1 cellular context compared by ENCODE assay signal in genomic region chr10:70662362-70663220, GRCh38.
TF ChIP-seq lines count a peak whose summit lies in the region.

No MANE protein-coding gene starts in this region.

TF ChIP-seq in K562, 482 proteins besides CTCF, POLR2A, EP300 and RAD21 (continued from another document and continues in another):
- TF ChIP-seq, protein P1, sequence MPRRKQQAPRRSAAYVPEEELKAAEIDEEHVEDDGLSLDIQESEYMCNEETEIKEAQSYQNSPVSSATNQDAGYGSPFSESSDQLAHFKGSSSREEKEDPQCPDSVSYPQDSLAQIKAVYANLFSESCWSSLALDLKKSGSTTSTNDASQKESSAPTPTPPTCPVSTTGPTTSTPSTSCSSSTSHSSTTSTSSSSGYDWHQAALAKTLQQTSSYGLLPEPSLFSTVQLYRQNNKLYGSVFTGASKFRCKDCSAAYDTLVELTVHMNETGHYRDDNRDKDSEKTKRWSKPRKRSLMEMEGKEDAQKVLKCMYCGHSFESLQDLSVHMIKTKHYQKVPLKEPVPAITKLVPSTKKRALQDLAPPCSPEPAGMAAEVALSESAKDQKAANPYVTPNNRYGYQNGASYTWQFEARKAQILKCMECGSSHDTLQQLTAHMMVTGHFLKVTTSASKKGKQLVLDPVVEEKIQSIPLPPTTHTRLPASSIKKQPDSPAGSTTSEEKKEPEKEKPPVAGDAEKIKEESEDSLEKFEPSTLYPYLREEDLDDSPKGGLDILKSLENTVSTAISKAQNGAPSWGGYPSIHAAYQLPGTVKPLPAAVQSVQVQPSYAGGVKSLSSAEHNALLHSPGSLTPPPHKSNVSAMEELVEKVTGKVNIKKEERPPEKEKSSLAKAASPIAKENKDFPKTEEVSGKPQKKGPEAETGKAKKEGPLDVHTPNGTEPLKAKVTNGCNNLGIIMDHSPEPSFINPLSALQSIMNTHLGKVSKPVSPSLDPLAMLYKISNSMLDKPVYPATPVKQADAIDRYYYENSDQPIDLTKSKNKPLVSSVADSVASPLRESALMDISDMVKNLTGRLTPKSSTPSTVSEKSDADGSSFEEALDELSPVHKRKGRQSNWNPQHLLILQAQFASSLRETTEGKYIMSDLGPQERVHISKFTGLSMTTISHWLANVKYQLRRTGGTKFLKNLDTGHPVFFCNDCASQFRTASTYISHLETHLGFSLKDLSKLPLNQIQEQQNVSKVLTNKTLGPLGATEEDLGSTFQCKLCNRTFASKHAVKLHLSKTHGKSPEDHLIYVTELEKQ (CRISPR knock-in tag; IDR thresholded peaks at IDR 0.05) = peak; percentile 72; the same call in 1 of the 2 replicates
- TF ChIP-seq ZBTB17 (CRISPR knock-in tag; IDR thresholded peaks at IDR 0.05) (0 out of 2 replicates have a peak, but pooled peaks have one; percentile 31), ZNF140 (CRISPR knock-in tag; IDR thresholded peaks at IDR 0.05) (no peak), ZNF778 (CRISPR knock-in tag; IDR thresholded peaks at IDR 0.05) (no peak), NELFE (IDR thresholded peaks at IDR 0.05; ENCODE audit: insufficient read depth, insufficient read length) (no peak), DACH1 (IDR thresholded peaks at IDR 0.05; ENCODE audit: partially characterized antibody) (no peak), ZBTB34 (CRISPR knock-in tag; IDR thresholded peaks at IDR 0.05) (no peak), FOXP1 (CRISPR knock-in tag; IDR thresholded peaks at IDR 0.05) (no peak), SIX5 (IDR thresholded peaks at IDR 0.05; ENCODE audit: borderline replicate concordance in 1 of 2, insufficient read depth in 1 of 2, low read depth in 1 of 2, low read length in 2 of 2) (no peak), ZNF507 (tag; conservative IDR thresholded peaks at IDR 0.05) (no peak), NR3C1 (CRISPR knock-in tag; IDR thresholded peaks at IDR 0.05) (no peak), MAZ (CRISPR knock-in tag; conservative IDR thresholded peaks at IDR 0.05 in 1 of 2, IDR thresholded peaks at IDR 0.05 in 1 of 2) (peak in 1 of 2 experiments; percentile 30; a peak in 2 of 4 replicates), ZNF586 (CRISPR knock-in tag; conservative IDR thresholded peaks at IDR 0.05) (no peak), E2F6 (IDR thresholded peaks at IDR 0.05; ENCODE audit: borderline replicate concordance in 1 of 2, extremely low read depth in 1 of 2, insufficient read depth in 1 of 2, insufficient read length in 1 of 2, low read depth in 1 of 2, low read length in 1 of 2, poor library complexity in 1 of 2, severe bottlenecking in 1 of 2) (no peak), VEZF1 (CRISPR knock-in tag; IDR thresholded peaks at IDR 0.05) (peak; percentile 24; the same call in 1 of the 2 replicates), NR2C2 (CRISPR knock-in tag; IDR thresholded peaks at IDR 0.05) (no peak), NR2C2 (tag; IDR thresholded peaks at IDR 0.05) (0 out of 2 replicates have a peak, but pooled peaks have one; percentile 31), MCM2 (IDR thresholded peaks at IDR 0.05; ENCODE audit: low read depth) (no peak), HNRNPLL (IDR thresholded peaks at IDR 0.05; ENCODE audit: low read depth, low read length, poor library complexity, severe bottlenecking) (no peak), CGGBP1 (CRISPR knock-in tag; IDR thresholded peaks at IDR 0.05) (no peak), ZNF316 (IDR thresholded peaks at IDR 0.05) (peak; percentile 88), NFYB (IDR thresholded peaks at IDR 0.05; ENCODE audit: extremely low read depth, insufficient read length) (no peak), TFAP4 (CRISPR knock-in tag; IDR thresholded peaks at IDR 0.05; ENCODE audit: borderline replicate concordance) (peak; percentile 30; the same call in 1 of the 2 replicates), ZZZ3 (IDR thresholded peaks at IDR 0.05) (no peak), NFIC (IDR thresholded peaks at IDR 0.05) (no peak), HNRNPH1 (optimal IDR thresholded peaks at IDR 0.05; ENCODE audit: low read depth, low read length) (no peak), SMAD4 (CRISPR knock-in tag; conservative IDR thresholded peaks at IDR 0.05) (peak; percentile 68), TCF3 (CRISPR knock-in tag; IDR thresholded peaks at IDR 0.05) (0 out of 2 replicates have a peak, but pooled peaks have one; percentile 20), PHB2 (IDR thresholded peaks at IDR 0.05; ENCODE audit: low read depth) (no peak), PBX2 (CRISPR knock-in tag; IDR thresholded peaks at IDR 0.05; ENCODE audit: low read depth) (no peak), PBX2 (tag; conservative IDR thresholded peaks at IDR 0.05; ENCODE audit: low read depth) (0 out of 2 replicates have a peak, but pooled peaks have one; percentile 5), GABPA (tag; conservative IDR thresholded peaks at IDR 0.05; ENCODE audit: low read depth) (0 out of 2 replicates have a peak, but pooled peaks have one; percentile 29), ATF4 (CRISPR knock-in tag; IDR thresholded peaks at IDR 0.05) (peak; percentile 67), HDAC3 (IDR thresholded peaks at IDR 0.05; ENCODE audit: borderline replicate concordance, partially characterized antibody) (no peak), KAT7 (CRISPR knock-in tag; IDR thresholded peaks at IDR 0.05; ENCODE audit: borderline replicate concordance) (0 out of 2 replicates have a peak, but pooled peaks have one; percentile 58), BRD9 (IDR thresholded peaks at IDR 0.05; ENCODE audit: low read depth, partially characterized antibody) (peak; percentile 53), TGIF2 (CRISPR knock-in tag; IDR thresholded peaks at IDR 0.05) (no peak), ZNF707 (CRISPR knock-in tag; conservative IDR thresholded peaks at IDR 0.05) (no peak), ZNF395 (CRISPR knock-in tag; IDR thresholded peaks at IDR 0.05) (peak; percentile 79; the same call in 1 of the 2 replicates), RREB1 (CRISPR knock-in tag; IDR thresholded peaks at IDR 0.05) (peak; percentile 53; the same call in 1 of the 2 replicates), ZNF239 (CRISPR knock-in tag; IDR thresholded peaks at IDR 0.05) (peak; percentile 68), KLF16 (IDR thresholded peaks at IDR 0.05) (peak; percentile 52; the same call in 1 of the 2 replicates), ZNF134 (CRISPR knock-in tag; conservative IDR thresholded peaks at IDR 0.05) (0 out of 2 replicates have a peak, but pooled peaks have one; percentile 10), TCFL5 (CRISPR knock-in tag; conservative IDR thresholded peaks at IDR 0.05) (no peak), LCOR (CRISPR knock-in tag; IDR thresholded peaks at IDR 0.05) (peak; percentile 60; the same call in 1 of the 2 replicates)
